Comparison of ENCODE assay signal across 9 cellular contexts in genomic region chr11:63537293-63538101, GRCh38. TPM values are rescaled to one million over a fixed set of nuclear protein-coding genes. Genes with fewer than 3 reads are reported as not detected.
A peak's percentile ranks its signal among the peaks of the same experiment; 100 is the strongest.
DNase-seq lines count a peak whose midpoint lies in the region; ATAC-seq and TF ChIP-seq lines count a peak whose summit lies in the region.
"Had no signal": no experiment of that assay in that cellular context is flagged by ENCODE, and none has a peak within 500 bp of the region (broad histone marks: within the 10 kb centered on the region; RNA-seq: fewer than 3 reads in every experiment).

No MANE protein-coding gene starts in this region.

- intact Hi-C loops in ascending aorta (cut with DNase I), result loop anchor here (2.0 kb wide), 1 partner anchor 77 kb away; the partner anchor contains the start of gene PLAAT3

- no peaks in the 10 kb centered on the region for H3K36me3 ChIP-seq in KOPT-K1 (ENCODE audit: insufficient read depth, low read length)
- H3K36me3 ChIP-seq in ascending aorta, result no peaks in the 10 kb centered on the region

- H3K4me3 ChIP-seq in AG09309 (ENCODE audit: control insufficient read depth, low read depth, low read length), result peak overlapping the region; percentile 29
- H3K4me3 ChIP-seq in ascending aorta, result peak overlapping the region; percentile 52 to 64
- peak overlapping the region; percentile 20 to 49 (median 30) for H3K4me3 ChIP-seq in skin epidermis

- no peak for TF ChIP-seq CTCF in AG09309 (IDR thresholded peaks at IDR 0.05; ENCODE audit: control insufficient read depth, insufficient read depth, low read depth, low read length, missing control alignments)
- no peak for TF ChIP-seq CTCF in ascending aorta (IDR thresholded peaks at IDR 0.05)

- H3K27me3 ChIP-seq in ascending aorta, result no peaks in the 10 kb centered on the region

- H3K4me1 ChIP-seq in ascending aorta, result peaks cover 7 to 15% of the 10 kb centered on the region in 2 donors

- DNase-seq in AG09309 (ENCODE audit: low read depth), result no peak
- DNase-seq in ascending aorta (ENCODE audit: low spot score in 2 of 2), result peak; percentile 35 to 86
- peak; percentile 53 to 81 for DNase-seq in hippocampal formation (lab: John Stamatoyannopoulos, UW)
- no peak for DNase-seq in KBM-7
- no peak for DNase-seq in SIG-M5 treated with dmso at 0.1 percent for 504 hours (lab: John Stamatoyannopoulos, UW; ENCODE audit: unreplicated experiment)

- no peaks in the 10 kb centered on the region for H3K9me3 ChIP-seq in KOPT-K1 (ENCODE audit: insufficient read depth, low read length, poor library complexity, severe bottlenecking)
- H3K9me3 ChIP-seq in ascending aorta, result no peaks in the 10 kb centered on the region

- H3K27ac ChIP-seq in KOPT-K1 (ENCODE audit: low read depth, low read length, poor library complexity, severe bottlenecking) (peak overlapping the region; percentile 88), ascending aorta (peak overlapping the region; percentile 84 to 94), skin epidermis (peak overlapping the region; percentile 6 to 90 (median 74))

- ATAC-seq in HG03139 (IDR thresholded peaks at IDR 0.05; ENCODE audit: unreplicated experiment), result no peak

- in situ Hi-C loops in KBM-7 (cut with MboI; ENCODE audit: low pct_unique_long_range_greater_than_20kb, low sequenced_read_pairs), result no loop called here

RNA-seq across cellular contexts. Expression of gene PLAAT4, which starts 0.9 kb away (rescaled TPM):
- total RNA-seq in ascending aorta, result 1.1 TPM

RNA-seq across cellular contexts. Expression of gene PLAAT2, which starts 25.7 kb away (rescaled TPM):
- total RNA-seq in ascending aorta, result not detected
- total RNA-seq: glomerular endothelial cell had no signal

RNA-seq across cellular contexts. Expression of gene LGALS12, which starts 31.6 kb away (rescaled TPM):
- not detected for total RNA-seq in ascending aorta
- total RNA-seq: glomerular endothelial cell had no signal

RNA-seq across cellular contexts. Expression of gene PLAAT5, which starts 46.5 kb away (rescaled TPM):
- total RNA-seq in ascending aorta, result 0.21 TPM
- total RNA-seq: glomerular endothelial cell had no signal

Comparison
In these comparisons a context has a peak if more than half of its experiments do, and no peak if none do; other contexts are left out.
1. DNase-seq: peak in ascending aorta (2 of 2) and hippocampal formation (2 of 2); none in AG09309 (single experiment), KBM-7 (single experiment) and SIG-M5 treated with dmso at 0.1 percent for 504 hours (single experiment).
2. Peak in every context shown above with its lines, with median percentiles within 50 percentile points of each other: H3K4me3 ChIP-seq and H3K27ac ChIP-seq.